Comparison of ENCODE assay signal across 25 cellular contexts in genomic region chr1:77857557-77857956, GRCh38. TPM values are rescaled to one million over a fixed set of nuclear protein-coding genes. Genes with fewer than 3 reads are reported as not detected.
DNase-seq lines count a peak whose midpoint lies in the region; ATAC-seq and TF ChIP-seq lines count a peak whose summit lies in the region.
"Had no signal": no experiment of that assay in that cellular context is flagged by ENCODE, and none has a peak within 500 bp of the region (broad histone marks: within the 10 kb centered on the region; RNA-seq: fewer than 3 reads in every experiment).

No MANE protein-coding gene starts in this region.

- H3K79me2 ChIP-seq in MM.1S (ENCODE audit: low read length), result no peaks in the 10 kb centered on the region; the same call in 1 of the 2 replicates

- H3K9me2 ChIP-seq in MM.1S (replicated peaks; ENCODE audit: insufficient read depth, low read length), result no peaks in the 10 kb centered on the region

- ATAC-seq in GM21515 (IDR thresholded peaks at IDR 0.05; ENCODE audit: unreplicated experiment) (no peak), HG03135 (IDR thresholded peaks at IDR 0.05; ENCODE audit: unreplicated experiment) (no peak)
- ATAC-seq: activated CD8-positive, alpha-beta memory T cell treated with anti-CD3 and anti-CD28 coated beads, Interleukin-2, amount 10 ng/mL, durations not matched to agents 7 days and 5 days; activated T-cell treated with anti-CD3 and anti-CD28 coated beads, Interleukin-2, amount 50 U/mL, for 72 hours; psoas muscle; WTC11 had no signal

- H4K20me1 ChIP-seq in MM.1S (ENCODE audit: insufficient read depth, low read length), result no peaks in the 10 kb centered on the region

- H2AFZ ChIP-seq in MM.1S (ENCODE audit: low read length), result no peak overlapping the region
- H2AFZ ChIP-seq: neural progenitor cell had no signal

- H3K27me3 ChIP-seq in MM.1S (replicated peaks; ENCODE audit: insufficient read depth, low read length), result no peaks in the 10 kb centered on the region
- H3K27me3 ChIP-seq: neural progenitor cell had no signal

- H3F3A ChIP-seq in MM.1S (ENCODE audit: insufficient read depth, low read length), result no peaks in the 10 kb centered on the region

- DNase-seq in AG08395 (ENCODE audit: low spot score) (peak; percentile 50), M059J (ENCODE audit: low read depth) (peak; percentile 25), dermis blood vessel endothelial cell (peak; percentile 28), iris pigment epithelial cell (ENCODE audit: low read depth) (peak; percentile 55), posterior vena cava (ENCODE audit: low spot score) (no peak), MM.1S (no peak)
- DNase-seq: activated CD4-positive, alpha-beta T cell treated with anti-CD3 and anti-CD28 coated beads, Interleukin-2, amount 50 U/mL, for 1 hour; activated CD8-positive, alpha-beta memory T cell treated with anti-CD3 and anti-CD28 coated beads, Interleukin-2, amount 10 ng/mL, durations not matched to agents 7 days and 5 days; activated naive CD4-positive, alpha-beta T cell treated with anti-CD3 and anti-CD28 coated beads, Interleukin-2, amount 10 ng/mL, durations not matched to agents 7 days and 5 days; activated T-cell treated with anti-CD3 and anti-CD28 coated beads, Interleukin-2, amount 50 U/mL, for 72 hours; C1 segment of cervical spinal cord; DND-41; effector CD8-positive, alpha-beta T cell; erythroblast; glutamatergic neuron; NCI-H1417; NCI-H2081; NCI-H446; psoas muscle; stimulated activated CD4-positive, alpha-beta T cell treated with anti-CD3 and anti-CD28 coated beads, Interleukin-1b, Interleukin-23, amount 100 ng/mL, for 48 hours had no signal

- H3K9ac ChIP-seq in MM.1S (ENCODE audit: low read length), result no peak overlapping the region
- H3K9ac ChIP-seq: neural progenitor cell had no signal

- no peak overlapping the region for H3K4me2 ChIP-seq in MM.1S (ENCODE audit: low read depth, low read length)
- H3K4me2 ChIP-seq: neural progenitor cell had no signal

- no peaks in the 10 kb centered on the region for H3K4me1 ChIP-seq in MM.1S (ENCODE audit: low read length)
- H3K4me1 ChIP-seq: neural progenitor cell, psoas muscle had no signal

- no peaks in the 10 kb centered on the region for H3K9me3 ChIP-seq in MM.1S (replicated peaks; ENCODE audit: insufficient read depth, low read length)

- TF ChIP-seq CTCF in MM.1S (IDR thresholded peaks at IDR 0.05; ENCODE audit: low read length), result no peak

- intact Hi-C loops in posterior vena cava (cut with DNase I), result no loop called here

- no peak overlapping the region for H3K4me3 ChIP-seq in MM.1S (ENCODE audit: low read length)
- H3K4me3 ChIP-seq: neural progenitor cell, psoas muscle, skin epidermis had no signal

- no peaks in the 10 kb centered on the region for H3K36me3 ChIP-seq in MM.1S (replicated peaks; ENCODE audit: insufficient read depth, low read length)
- H3K36me3 ChIP-seq: neural progenitor cell had no signal

- no peak overlapping the region for H3K27ac ChIP-seq in MM.1S (ENCODE audit: low read length)
- H3K27ac ChIP-seq: neural progenitor cell, psoas muscle, skin epidermis had no signal

RNA-seq across cellular contexts. Expression of gene NEXN, which starts 30.9 kb away (rescaled TPM):
- total RNA-seq in M059J (2014; rRNA removed; shearing (Covaris generic)), result 6.0 and 10.4 TPM in 2 replicates
- total RNA-seq in dermis blood vessel endothelial cell (3.1 and 5.8 TPM in 2 replicates), posterior vena cava (100 to 1,000 TPM; 111 to 202 TPM)

Comparison
In these comparisons a context has a peak if more than half of its experiments do, and no peak if none do; other contexts are left out.
1. DNase-seq: peak in AG08395 (single experiment), M059J (single experiment), dermis blood vessel endothelial cell (single experiment) and iris pigment epithelial cell (single experiment); none in posterior vena cava (single experiment) and MM.1S (single experiment).